ENCODE assay signal across 10 cellular contexts in the genomic region with DNA sequence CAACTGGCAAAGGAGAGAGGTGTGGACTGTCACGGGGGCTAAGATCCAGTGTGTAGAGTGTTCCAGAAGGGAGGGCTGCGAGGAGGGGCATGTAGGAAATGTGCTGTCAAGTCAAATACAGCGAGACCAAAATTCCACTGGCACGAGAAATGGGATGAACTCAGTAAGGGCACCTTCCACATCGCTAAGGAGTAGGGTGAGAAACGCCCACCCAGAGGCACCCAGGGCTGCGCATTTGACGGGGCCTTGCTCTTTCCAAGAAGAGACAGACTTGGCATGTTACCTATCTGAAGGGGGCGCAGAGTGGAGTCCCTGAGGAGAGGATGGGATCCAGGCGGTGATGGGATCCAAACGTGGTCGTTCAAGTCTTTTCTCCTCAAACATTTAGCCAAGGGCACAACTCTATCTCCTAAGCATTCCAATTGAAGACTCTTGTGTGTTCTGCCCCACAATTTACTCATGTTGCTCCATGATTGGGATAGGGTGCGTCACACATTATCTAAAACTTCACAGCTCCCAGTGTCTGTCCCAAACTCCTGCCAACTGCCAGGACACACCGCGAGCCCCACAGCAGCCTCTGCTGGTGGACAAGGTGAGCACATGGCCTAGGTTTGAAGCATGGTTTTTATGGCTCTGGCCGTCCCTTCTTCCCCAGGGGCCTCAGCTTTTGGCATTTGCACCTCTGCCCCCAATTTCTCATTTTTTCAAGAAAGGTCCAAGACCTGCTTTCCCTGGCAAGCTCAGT. TPM values are rescaled to one million over a fixed set of nuclear protein-coding genes. Genes with fewer than 3 reads are reported as not detected.
DNase-seq lines count a peak whose midpoint lies in the region; ATAC-seq, FAIRE-seq and TF ChIP-seq lines count a peak whose summit lies in the region.
"Had no signal": no experiment of that assay in that cellular context is flagged by ENCODE, and none has a peak within 500 bp of the region (broad histone marks: within the 10 kb centered on the region; RNA-seq: fewer than 3 reads in every experiment).

No MANE protein-coding gene starts in this region.

- H4K20me1 ChIP-seq in Loucy (ENCODE audit: insufficient read depth, low read length, poor library complexity, severe bottlenecking): no peaks in the 10 kb centered on the region

- H3K36me3 ChIP-seq in Loucy (ENCODE audit: insufficient read depth, low read length): peaks cover 43% of the 10 kb centered on the region; the same call in 1 of the 2 replicates
- H3K36me3 ChIP-seq in bronchial epithelial cell (ENCODE audit: control insufficient read depth, insufficient read depth, low read length): peaks cover 22% of the 10 kb centered on the region

- peaks cover 4% of the 10 kb centered on the region for H3K4me1 ChIP-seq in Loucy (ENCODE audit: insufficient read depth, low read length, poor library complexity, severe bottlenecking)

- DNase-seq in GM10266 (ENCODE audit: extremely low spot score) (no peak), bronchial epithelial cell (ENCODE audit: low read depth) (no peak), lung microvascular endothelial cell (ENCODE audit: low read depth in 2 of 2) (peak; percentile 26 to 46), NCI-H510A (lab: John Stamatoyannopoulos, UW) (no peak), HK-2 (ENCODE audit: unreplicated experiment) (no peak)
- no peak for DNase-seq in activated CD4-positive, alpha-beta T cell treated with anti-CD3 and anti-CD28 coated beads, Interleukin-2, amount 10 ng/mL, durations not matched to agents 7 days and 5 days
- DNase-seq: dermis blood vessel endothelial cell, NCI-H226 had no signal

- no peak overlapping the region for H3K9ac ChIP-seq in Loucy (ENCODE audit: low read depth, low read length, poor library complexity, severe bottlenecking)

- CTCF ChIA-PET in activated CD4-positive, alpha-beta T cell treated with anti-CD3 and anti-CD28 coated beads, Interleukin-2, amount 10 ng/mL, durations not matched to agents 7 days and 5 days (lab: Charles Lee): interaction anchor here (0.6 to 3.1 kb wide), 4 partner anchors 11 to 506 kb away, joined by 3 to 26 read pairs (median 4); no protein-coding TSS in a partner anchor

- H2AFZ ChIP-seq in Loucy (ENCODE audit: low read length): no peak overlapping the region

- no peak overlapping the region for H3K4me2 ChIP-seq in Loucy (ENCODE audit: low read depth, low read length, poor library complexity, severe bottlenecking)

- no peak overlapping the region for H3K27ac Mint-ChIP-seq in activated CD4-positive, alpha-beta T cell treated with anti-CD3 and anti-CD28 coated beads, Interleukin-2, amount 10 ng/mL, durations not matched to agents 7 days and 5 days

- H3F3A ChIP-seq in Loucy (ENCODE audit: low read depth): no peaks in the 10 kb centered on the region

- H3K9me3 Mint-ChIP-seq in activated CD4-positive, alpha-beta T cell treated with anti-CD3 and anti-CD28 coated beads, Interleukin-2, amount 10 ng/mL, durations not matched to agents 7 days and 5 days: no peaks in the 10 kb centered on the region

- no peak overlapping the region for H3K4me3 Mint-ChIP-seq in activated CD4-positive, alpha-beta T cell treated with anti-CD3 and anti-CD28 coated beads, Interleukin-2, amount 10 ng/mL, durations not matched to agents 7 days and 5 days

- no peak for ATAC-seq in GM19463 (IDR thresholded peaks at IDR 0.05; ENCODE audit: unreplicated experiment)

- H3K4me3 ChIP-seq in Loucy (ENCODE audit: low read length, poor library complexity, severe bottlenecking): no peak overlapping the region
- H3K4me3 ChIP-seq in bronchial epithelial cell (ENCODE audit: low read depth, low read length): no peak overlapping the region

- H3K27me3 Mint-ChIP-seq in activated CD4-positive, alpha-beta T cell treated with anti-CD3 and anti-CD28 coated beads, Interleukin-2, amount 10 ng/mL, durations not matched to agents 7 days and 5 days: no peaks in the 10 kb centered on the region

- no peaks in the 10 kb centered on the region for H3K9me2 ChIP-seq in Loucy (replicated peaks; ENCODE audit: low read depth, low read length)

- H3K27me3 ChIP-seq in Loucy (ENCODE audit: insufficient read depth, low read length, poor library complexity, severe bottlenecking): no peaks in the 10 kb centered on the region
- no peaks in the 10 kb centered on the region for H3K27me3 ChIP-seq in bronchial epithelial cell (ENCODE audit: control insufficient read depth, insufficient read depth, low read length)

- no peak for FAIRE-seq in bronchial epithelial cell (lab: Jason Lieb, UNC)

- H3K79me2 ChIP-seq in Loucy (ENCODE audit: insufficient read depth, low read length): no peaks in the 10 kb centered on the region

- peaks cover 4% of the 10 kb centered on the region for H3K4me1 Mint-ChIP-seq in activated CD4-positive, alpha-beta T cell treated with anti-CD3 and anti-CD28 coated beads, Interleukin-2, amount 10 ng/mL, durations not matched to agents 7 days and 5 days

- H3K36me3 Mint-ChIP-seq in activated CD4-positive, alpha-beta T cell treated with anti-CD3 and anti-CD28 coated beads, Interleukin-2, amount 10 ng/mL, durations not matched to agents 7 days and 5 days (ENCODE audit: low read depth): peaks cover 37% of the 10 kb centered on the region

- no peaks in the 10 kb centered on the region for H3K9me3 ChIP-seq in Loucy (ENCODE audit: insufficient read depth, low read depth, low read length)

- POLR2A ChIA-PET in activated CD4-positive, alpha-beta T cell treated with anti-CD3 and anti-CD28 coated beads, Interleukin-2, amount 10 ng/mL, durations not matched to agents 7 days and 5 days (lab: Charles Lee): no interaction called here

- TF ChIP-seq CTCF in GM10266 (IDR thresholded peaks at IDR 0.05; ENCODE audit: control insufficient read depth, insufficient read depth, low read depth, missing control alignments) (peak; percentile 31), Loucy (conservative IDR thresholded peaks at IDR 0.05; ENCODE audit: low read length) (peak; percentile 48), bronchial epithelial cell (IDR thresholded peaks at IDR 0.05; ENCODE audit: insufficient read depth, low read length, severe bottlenecking) (peak; percentile 63)

RNA-seq across cellular contexts. Expression of gene SELENOS, which starts 7.6 kb away (rescaled TPM):
- total RNA-seq in bronchial epithelial cell (143 and 162 TPM in 2 replicates), lung microvascular endothelial cell (39.7 and 83.1 TPM in 2 replicates)
- 10 to 100 TPM; 29.1 to 29.7 TPM for total RNA-seq in activated CD4-positive, alpha-beta T cell treated with anti-CD3 and anti-CD28 coated beads, Interleukin-2, amount 10 ng/mL, durations not matched to agents 7 days and 5 days

RNA-seq across cellular contexts. Expression of gene CHSY1, which starts 17.8 kb away (rescaled TPM):
- total RNA-seq in bronchial epithelial cell: 18.7 and 21.6 TPM in 2 replicates
- total RNA-seq in lung microvascular endothelial cell: 22.2 and 31.9 TPM in 2 replicates
- total RNA-seq in activated CD4-positive, alpha-beta T cell treated with anti-CD3 and anti-CD28 coated beads, Interleukin-2, amount 10 ng/mL, durations not matched to agents 7 days and 5 days: 10 to 100 TPM; 32.5 to 39.6 TPM

RNA-seq across cellular contexts. Expression of gene SNRPA1, which starts 25.4 kb away (rescaled TPM):
- total RNA-seq in bronchial epithelial cell (21.6 and 22.7 TPM in 2 replicates), lung microvascular endothelial cell (9.2 and 9.5 TPM in 2 replicates)
- 100 to 1,000 TPM in 1 of 2 experiments, 10 to 100 TPM in 1; 92.8 to 109 TPM for total RNA-seq in activated CD4-positive, alpha-beta T cell treated with anti-CD3 and anti-CD28 coated beads, Interleukin-2, amount 10 ng/mL, durations not matched to agents 7 days and 5 days

Comparison
In these comparisons a context has a peak if more than half of its experiments do, and no peak if none do; other contexts are left out.
1. DNase-seq: peak in lung microvascular endothelial cell (2 of 2); none in GM10266 (single experiment), bronchial epithelial cell (single experiment), NCI-H510A (single experiment), HK-2 (single experiment) and activated CD4-positive, alpha-beta T cell treated with anti-CD3 and anti-CD28 coated beads, Interleukin-2, amount 10 ng/mL, durations not matched to agents 7 days and 5 days (single experiment).
2. Peak in every context shown above with its lines, with median percentiles within 50 percentile points of each other: CTCF ChIP-seq.